20 cellular contexts compared by ENCODE assay signal in the genomic region with DNA sequence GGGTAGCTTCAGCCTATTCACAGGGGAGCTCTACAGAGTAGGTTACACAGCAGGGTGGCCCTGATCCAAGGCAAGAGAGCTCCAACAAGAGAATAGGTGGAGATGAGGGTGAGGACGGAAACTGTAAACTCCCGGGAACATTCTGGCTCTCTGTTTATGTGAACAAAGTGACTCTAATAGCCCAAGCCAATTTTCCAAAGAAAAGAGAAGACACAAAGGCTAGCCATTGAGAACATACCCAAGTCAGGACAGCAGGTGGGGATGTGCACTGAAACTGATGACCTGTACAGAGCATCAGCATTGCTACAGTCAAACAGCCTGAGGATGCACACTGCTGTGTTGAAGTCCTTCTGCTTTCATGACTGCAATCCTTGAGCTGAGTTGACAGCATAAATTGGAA.
A peak's percentile ranks its signal among the peaks of the same experiment; 100 is the strongest.
DNase-seq lines count a peak whose midpoint lies in the region; ATAC-seq, FAIRE-seq and TF ChIP-seq lines count a peak whose summit lies in the region.
"Had no signal": no experiment of that assay in that cellular context is flagged by ENCODE, and none has a peak within 500 bp of the region (broad histone marks: within the 10 kb centered on the region; RNA-seq: fewer than 3 reads in every experiment).

No MANE protein-coding gene starts in this region.

- no peaks in the 10 kb centered on the region for H3K79me2 ChIP-seq in OCI-LY1 (ENCODE audit: insufficient read depth, low read length)

- no peak for TF ChIP-seq RAD21 in A549 (conservative IDR thresholded peaks at IDR 0.05 in 1 of 2, IDR thresholded peaks at IDR 0.05 in 1 of 2)

- H3K9me2 ChIP-seq in OCI-LY1 (ENCODE audit: low read depth, low read length): no peaks in the 10 kb centered on the region

- H3K4me3 Mint-ChIP-seq in endodermal cell: no peak overlapping the region
- H3K4me3 Mint-ChIP-seq: CD4-positive, alpha-beta memory T cell; T-cell had no signal

- H3K27ac Mint-ChIP-seq in endodermal cell: no peak overlapping the region
- H3K27ac Mint-ChIP-seq: CD4-positive, alpha-beta memory T cell; T-cell had no signal

- H3K9ac ChIP-seq in OCI-LY1 (ENCODE audit: low read length) (no peak overlapping the region), endodermal cell (ENCODE audit: extremely low read depth, low read length, poor library complexity, severe bottlenecking) (no peak overlapping the region)

- H4K20me1 ChIP-seq in OCI-LY1 (ENCODE audit: insufficient read depth, low read length): no peaks in the 10 kb centered on the region

- CTCF ChIA-PET in A549 (lab: Yijun Ruan, JAX): no interaction called here

- ATAC-seq in A549 (peak; percentile 49 to 61; a peak in 3 of 6 replicates), HG02870 (IDR thresholded peaks at IDR 0.05; ENCODE audit: unreplicated experiment) (no peak), HG02938 (IDR thresholded peaks at IDR 0.05; ENCODE audit: unreplicated experiment) (no peak)
- ATAC-seq: T-cell had no signal

- no peak for FAIRE-seq in A549 (lab: Jason Lieb, UNC)

- H3K4me3 ChIP-seq in A549 (no peak overlapping the region), GM12864 (ENCODE audit: low read depth, low read length) (no peak overlapping the region), OCI-LY1 (ENCODE audit: low read depth, low read length, poor library complexity, severe bottlenecking) (no peak overlapping the region), endodermal cell (ENCODE audit: low read length) (no peak overlapping the region)
- H3K4me3 ChIP-seq: esophagus muscularis mucosa, Peyer's patch, sigmoid colon had no signal

- no peaks in the 10 kb centered on the region for H3K27me3 ChIP-seq in OCI-LY1 (ENCODE audit: insufficient read depth, low read length)
- no peaks in the 10 kb centered on the region for H3K27me3 ChIP-seq in endodermal cell (ENCODE audit: control insufficient read depth, insufficient read depth, low read length, poor library complexity, severe bottlenecking)
- H3K27me3 ChIP-seq: Peyer's patch, sigmoid colon had no signal

- POLR2A ChIA-PET in A549 (lab: Yijun Ruan, JAX): no interaction called here

- H3F3A ChIP-seq in OCI-LY1 (ENCODE audit: insufficient read depth, low read length): no peaks in the 10 kb centered on the region

- no peak for TF ChIP-seq POLR2A in A549 (IDR thresholded peaks at IDR 0.05; ENCODE audit: low read length)

- H3K9me3 Mint-ChIP-seq in endodermal cell: no peaks in the 10 kb centered on the region
- H3K9me3 Mint-ChIP-seq: CD4-positive, alpha-beta memory T cell; T-cell had no signal

- H3K27ac ChIP-seq in A549: no peak overlapping the region
- peak overlapping the region; percentile 43 for H3K27ac ChIP-seq in OCI-LY1 (ENCODE audit: low read depth, low read length, poor library complexity, severe bottlenecking)
- no peak overlapping the region for H3K27ac ChIP-seq in endodermal cell (ENCODE audit: low read depth, low read length)
- H3K27ac ChIP-seq: esophagus muscularis mucosa, Peyer's patch, sigmoid colon had no signal

- TF ChIP-seq CTCF in A549 (IDR thresholded peaks at IDR 0.05) (no peak), GM12864 (IDR thresholded peaks at IDR 0.05; ENCODE audit: low read depth, low read length, missing control alignments) (peak; percentile 30), OCI-LY1 (IDR thresholded peaks at IDR 0.05; ENCODE audit: low read length) (peak; percentile 80), endodermal cell (conservative IDR thresholded peaks at IDR 0.05) (peak; percentile 43)

- TF ChIP-seq EP300 in A549 (IDR thresholded peaks at IDR 0.05): no peak

- no peak overlapping the region for H3K4me2 ChIP-seq in A549
- no peak overlapping the region; the same call in 1 of the 2 replicates for H3K4me2 ChIP-seq in OCI-LY1 (ENCODE audit: low read length)

- no peaks in the 10 kb centered on the region for H3K4me1 Mint-ChIP-seq in endodermal cell
- H3K4me1 Mint-ChIP-seq: CD4-positive, alpha-beta memory T cell had no signal

- DNase-seq in A549 (ENCODE audit: low read depth in 1 of 2, low spot score in 1 of 2): no peak
- DNase-seq in GM12864 (ENCODE audit: low read depth): peak; percentile 4
- no peak for DNase-seq in endodermal cell
- no peak for DNase-seq in NCI-H1694 treated with DMSO at 0.1 percent for 48 hours (lab: John Stamatoyannopoulos, UW)
- DNase-seq in stimulated activated CD4-positive, alpha-beta T cell treated with anti-CD3 and anti-CD28 coated beads, Interleukin-4, amount 100 ng/mL, for 1 hour: no peak
- DNase-seq: activated CD4-positive, alpha-beta T cell treated with anti-CD3 and anti-CD28 coated beads, Interleukin-2, amount 50 U/mL, for 4 hours; activated naive CD4-positive, alpha-beta T cell; activated T-cell treated with anti-CD3 and anti-CD28 coated beads for 4 hours; anterior cingulate cortex; CD4-positive, alpha-beta memory T cell; effector CD4-positive, alpha-beta T cell; NCI-H1436; NCI-H446 treated with DMSO at 0.1 percent for 48 hours; Peyer's patch; sigmoid colon; T-cell had no signal

- H3K36me3 ChIP-seq in OCI-LY1 (ENCODE audit: insufficient read depth, low read length) (no peaks in the 10 kb centered on the region), endodermal cell (ENCODE audit: control insufficient read depth, insufficient read depth, low read length) (no peaks in the 10 kb centered on the region)
- H3K36me3 ChIP-seq: esophagus muscularis mucosa, Peyer's patch, sigmoid colon had no signal

- 8% methylated on average over 2 of the region's 2 CpGs for WGBS in A549 (ENCODE audit: missing lambda C conversion rate)
- WGBS in endodermal cell (ENCODE audit: insufficient coverage in 1 of 2, insufficient read length in 1 of 2), 2 experiments: 89 to 100% methylated on average over 2 of the region's 2 CpGs

- peaks cover 2% of the 10 kb centered on the region for H3K27me3 Mint-ChIP-seq in endodermal cell (ENCODE audit: insufficient read depth)

- no peaks in the 10 kb centered on the region for H3K36me3 Mint-ChIP-seq in endodermal cell (ENCODE audit: low read depth)
- H3K36me3 Mint-ChIP-seq: CD4-positive, alpha-beta memory T cell; T-cell had no signal

- H2AFZ ChIP-seq in OCI-LY1 (ENCODE audit: low read length): no peak overlapping the region

- H3K9me3 ChIP-seq in A549: no peaks in the 10 kb centered on the region
- no peaks in the 10 kb centered on the region for H3K9me3 ChIP-seq in OCI-LY1 (ENCODE audit: low read length)
- no peaks in the 10 kb centered on the region for H3K9me3 ChIP-seq in endodermal cell (ENCODE audit: control insufficient read depth, low read length)
- H3K9me3 ChIP-seq: esophagus muscularis mucosa, Peyer's patch, sigmoid colon had no signal

- H3K4me1 ChIP-seq in A549 (no peaks in the 10 kb centered on the region), OCI-LY1 (ENCODE audit: insufficient read depth, low read length, severe bottlenecking) (peaks cover 47% of the 10 kb centered on the region), endodermal cell (ENCODE audit: control insufficient read depth, insufficient read depth, low read length) (no peaks in the 10 kb centered on the region)
- H3K4me1 ChIP-seq: Peyer's patch, sigmoid colon had no signal

TF ChIP-seq in A549, 52 proteins besides CTCF, POLR2A, EP300 and RAD21:
- no peak for TF ChIP-seq HDAC2 (IDR thresholded peaks at IDR 0.05)
- TF ChIP-seq ESRRA (IDR thresholded peaks at IDR 0.05; ENCODE audit: borderline replicate concordance, low read length): no peak
- TF ChIP-seq SREBF2 (IDR thresholded peaks at IDR 0.05): no peak
- no peak for TF ChIP-seq NR3C1 (IDR thresholded peaks at IDR 0.05)
- no peak for TF ChIP-seq CHD2 (IDR thresholded peaks at IDR 0.05; ENCODE audit: low read length, partially characterized antibody)
- TF ChIP-seq MAZ (IDR thresholded peaks at IDR 0.05; ENCODE audit: borderline replicate concordance, low read depth, low read length): no peak
- no peak for TF ChIP-seq MAFK (IDR thresholded peaks at IDR 0.05; ENCODE audit: partially characterized antibody)
- no peak for TF ChIP-seq HOXB13 (CRISPR knock-in tag; IDR thresholded peaks at IDR 0.05; ENCODE audit: low read depth)

Comparison
In these comparisons a context has a peak if more than half of its experiments do, and no peak if none do; other contexts are left out.
1. ATAC-seq: peak in A549 (2 of 2); none in HG02870 (single experiment) and HG02938 (single experiment).